ENCODE assay signal across 25 cellular contexts in the genomic region with DNA sequence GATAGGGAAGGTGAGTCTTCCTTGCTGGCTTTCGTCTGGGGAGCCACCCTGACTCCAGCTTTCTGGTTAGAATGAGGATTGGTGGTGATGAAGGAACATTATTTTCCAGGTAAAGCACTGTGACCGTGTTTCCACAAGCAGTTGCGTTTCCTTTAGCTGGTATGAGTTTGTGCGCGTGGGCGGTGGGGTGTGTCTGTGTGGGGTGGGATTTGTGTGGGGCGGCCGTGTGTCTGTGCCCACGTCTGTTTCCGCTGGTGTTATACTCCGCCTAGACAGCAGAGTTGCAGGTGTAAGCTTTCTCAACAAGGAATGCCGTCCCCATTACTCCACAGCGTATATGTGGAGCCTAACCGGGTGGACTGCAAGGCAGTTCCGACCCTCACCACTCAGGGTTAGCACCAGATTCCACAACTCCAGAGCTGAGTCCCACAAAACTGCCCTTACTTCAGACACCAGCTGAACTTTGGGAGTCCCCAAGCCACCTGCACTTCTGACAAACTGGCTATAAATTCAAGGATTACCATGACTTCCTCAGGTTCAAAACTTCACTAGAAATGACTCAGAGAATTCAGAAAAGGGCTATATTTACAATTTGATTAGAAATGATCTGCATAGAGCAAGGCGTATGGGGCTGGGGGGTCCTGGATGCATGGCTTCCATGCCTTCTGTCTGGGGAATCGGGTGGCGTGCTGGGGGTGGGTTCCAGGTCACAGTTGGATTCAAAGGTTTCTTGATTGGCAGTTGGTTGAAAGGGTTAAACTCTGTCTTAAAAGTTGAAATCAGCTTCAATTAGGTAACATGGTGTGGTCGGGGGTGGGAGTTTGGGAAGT. TPM values are rescaled to one million over a fixed set of nuclear protein-coding genes. Genes with fewer than 3 reads are reported as not detected.
"Had no signal": no experiment of that assay in that cellular context is flagged by ENCODE, and none has a peak within 500 bp of the region (broad histone marks: within the 10 kb centered on the region; RNA-seq: fewer than 3 reads in every experiment).

No MANE protein-coding gene starts in this region.

- ATAC-seq: effector memory CD8-positive, alpha-beta T cell; gastrocnemius medialis; left ventricle myocardium superior; natural killer cell; stimulated activated naive CD8-positive, alpha-beta T cell treated with anti-CD3 and anti-CD28 coated beads, Interleukin-15, Interleukin-2, amounts not matched to agents 100 U/mL and 50 U/mL, for 24 hours had no signal

- H3K9me3 ChIP-seq: colonic mucosa, esophagus squamous epithelium, gastrocnemius medialis, ovary, prostate gland, upper lobe of left lung had no signal

- H3K4me3 Mint-ChIP-seq: activated B cell treated with CpG ODN at 0.5 μM for 24 hours; activated CD4-positive, alpha-beta T cell treated with anti-CD3 and anti-CD28 coated beads, Interleukin-2, amount 10 ng/mL, durations not matched to agents 7 days and 5 days; activated naive CD4-positive, alpha-beta T cell treated with anti-CD3 and anti-CD28 coated beads, Interleukin-2, amount 50 U/mL, for 24 hours; activated T-helper 1 cell treated with anti-CD3 and anti-CD28 coated beads, Interleukin-12 subunit alpha, Interleukin-12 subunit beta, Interleukin-2, Interleukin-4 antibody, amounts not matched to agents 30 ng/mL and 10 ng/mL and 1 ng/mL, durations not matched to agents 14 hours and 24 hours and 36 hours; effector memory CD8-positive, alpha-beta T cell; natural killer cell had no signal

- H3K27me3 ChIP-seq: colonic mucosa, dorsolateral prefrontal cortex, gastrocnemius medialis, ovary, upper lobe of left lung had no signal

- H3K9me3 Mint-ChIP-seq: activated B cell treated with CpG ODN at 0.5 μM for 24 hours; activated naive CD4-positive, alpha-beta T cell treated with anti-CD3 and anti-CD28 coated beads, Interleukin-2, amount 50 U/mL, for 24 hours; activated T-helper 1 cell treated with anti-CD3 and anti-CD28 coated beads, Interleukin-12 subunit alpha, Interleukin-12 subunit beta, Interleukin-2, Interleukin-4 antibody, amounts not matched to agents 30 ng/mL and 10 ng/mL and 1 ng/mL, durations not matched to agents 14 hours and 24 hours and 36 hours; effector memory CD8-positive, alpha-beta T cell; natural killer cell had no signal

- DNase-seq: activated B cell treated with CpG ODN at 0.5 μM for 24 hours; activated gamma-delta T cell; colonic mucosa; effector memory CD8-positive, alpha-beta T cell; esophagus squamous epithelium; gastrocnemius medialis; hippocampal formation; left ventricle myocardium superior; mammary epithelial cell; midbrain; natural killer cell; ovary; stimulated activated naive CD8-positive, alpha-beta T cell treated with anti-CD3 and anti-CD28 coated beads, Interleukin-15, Interleukin-2, amounts not matched to agents 100 U/mL and 50 U/mL, for 24 hours; T1000; upper lobe of left lung had no signal

- H3K4me1 ChIP-seq: colonic mucosa, esophagus squamous epithelium, gastrocnemius medialis, prostate gland, SJSA1, upper lobe of left lung had no signal

- H3K4me1 Mint-ChIP-seq: activated B cell treated with CpG ODN at 0.5 μM for 24 hours; activated CD4-positive, alpha-beta T cell treated with anti-CD3 and anti-CD28 coated beads, Interleukin-2, amount 10 ng/mL, durations not matched to agents 7 days and 5 days; natural killer cell had no signal

- H3K36me3 ChIP-seq: colonic mucosa, esophagus squamous epithelium, gastrocnemius medialis, ovary, prostate gland, SJSA1, upper lobe of left lung had no signal

- H3K27ac ChIP-seq: colonic mucosa, dorsolateral prefrontal cortex, esophagus squamous epithelium, gastrocnemius medialis, ovary, prostate gland, SJSA1, upper lobe of left lung had no signal

- H3K27me3 Mint-ChIP-seq: activated B cell treated with CpG ODN at 0.5 μM for 24 hours; activated CD4-positive, alpha-beta T cell treated with anti-CD3 and anti-CD28 coated beads, Interleukin-2, amount 10 ng/mL, durations not matched to agents 7 days and 5 days; activated naive CD4-positive, alpha-beta T cell treated with anti-CD3 and anti-CD28 coated beads, Interleukin-2, amount 50 U/mL, for 24 hours had no signal

- H3K4me3 ChIP-seq: colonic mucosa, dorsolateral prefrontal cortex, esophagus squamous epithelium, gastrocnemius medialis, ovary, prostate gland, SJSA1, upper lobe of left lung had no signal

- FAIRE-seq: bronchial epithelial cell had no signal

- H3K36me3 Mint-ChIP-seq: activated naive CD4-positive, alpha-beta T cell treated with anti-CD3 and anti-CD28 coated beads, Interleukin-2, amount 50 U/mL, for 24 hours; natural killer cell had no signal

- H3K27ac Mint-ChIP-seq: activated B cell treated with CpG ODN at 0.5 μM for 24 hours; activated CD4-positive, alpha-beta T cell treated with anti-CD3 and anti-CD28 coated beads, Interleukin-2, amount 10 ng/mL, durations not matched to agents 7 days and 5 days; activated naive CD4-positive, alpha-beta T cell treated with anti-CD3 and anti-CD28 coated beads, Interleukin-2, amount 50 U/mL, for 24 hours; activated T-helper 1 cell treated with anti-CD3 and anti-CD28 coated beads, Interleukin-12 subunit alpha, Interleukin-12 subunit beta, Interleukin-2, Interleukin-4 antibody, amounts not matched to agents 30 ng/mL and 10 ng/mL and 1 ng/mL, durations not matched to agents 14 hours and 24 hours and 36 hours; natural killer cell had no signal

RNA-seq across cellular contexts. Expression of a gene that starts 29.8 kb away (rescaled TPM):
- total RNA-seq: activated B cell treated with CpG ODN at 0.5 μM for 24 hours; activated CD4-positive, alpha-beta T cell treated with anti-CD3 and anti-CD28 coated beads, Interleukin-2, amount 10 ng/mL, durations not matched to agents 7 days and 5 days; activated T-helper 1 cell treated with anti-CD3 and anti-CD28 coated beads, Interleukin-12 subunit alpha, Interleukin-12 subunit beta, Interleukin-2, Interleukin-4 antibody, amounts not matched to agents 30 ng/mL and 10 ng/mL and 1 ng/mL, durations not matched to agents 14 hours and 24 hours and 36 hours; bronchial epithelial cell; colonic mucosa; esophagus squamous epithelium; gastrocnemius medialis; left ventricle myocardium superior; mammary epithelial cell; natural killer cell; ovary; prostate gland; SJSA1; subcutaneous adipose tissue; T-helper 1 cell treated with Interleukin-12 subunit alpha and Interleukin-12 subunit beta and Interleukin-4 antibody, amounts not matched to agents 30 ng/mL and 1 ng/mL, for 36 hours; upper lobe of left lung had no signal
- polyA plus RNA-seq: mammary epithelial cell, ovary, thymus had no signal
